In genomic region chr6:139764498-139764986, GRCh38 we compare ENCODE assay signal across 9 cellular contexts.
DNase-seq lines count a peak whose midpoint lies in the region; ATAC-seq and TF ChIP-seq lines count a peak whose summit lies in the region.
"Had no signal": no experiment of that assay in that cellular context is flagged by ENCODE, and none has a peak within 500 bp of the region (broad histone marks: within the 10 kb centered on the region; RNA-seq: fewer than 3 reads in every experiment).

No MANE protein-coding gene starts in this region.

- H3K27ac Mint-ChIP-seq in mesothelial cell of epicardium: peak overlapping the region; percentile 74
- H3K27ac Mint-ChIP-seq: memory B cell had no signal

- peak; percentile 89 for DNase-seq in AG08395 (ENCODE audit: low spot score)
- peak; percentile 97 for DNase-seq in RPMI7951 (ENCODE audit: low read depth)
- no peak for DNase-seq in mesothelial cell of epicardium (ENCODE audit: low spot score in 2 of 2, unreplicated experiment in 2 of 2)
- DNase-seq in activated CD4-positive, CD25-positive, alpha-beta regulatory T cell (lab: John Stamatoyannopoulos, UW): no peak
- DNase-seq in activated CD4-positive, CD25-positive, alpha-beta regulatory T cell treated with anti-CD3 and anti-CD28 coated beads, Interleukin-2, amount 50 U/mL, for 72 hours: no peak

- no peak overlapping the region for H3K9ac ChIP-seq in duodenal mucosa (ENCODE audit: low read depth in 1 of 2, low read length in 2 of 2)

- peaks cover 71% of the 10 kb centered on the region for H3K4me1 Mint-ChIP-seq in mesothelial cell of epicardium
- H3K4me1 Mint-ChIP-seq: memory B cell had no signal

- no peaks in the 10 kb centered on the region for H3K36me3 Mint-ChIP-seq in mesothelial cell of epicardium
- H3K36me3 Mint-ChIP-seq: memory B cell had no signal

- no peaks in the 10 kb centered on the region for H3K27me3 Mint-ChIP-seq in mesothelial cell of epicardium (ENCODE audit: low read depth)
- H3K27me3 Mint-ChIP-seq: memory B cell had no signal

- peak overlapping the region; percentile 47 for H3K27ac ChIP-seq in duodenal mucosa (ENCODE audit: low read depth, low read length)

- H3K4me3 Mint-ChIP-seq in mesothelial cell of epicardium: no peak overlapping the region
- H3K4me3 Mint-ChIP-seq: memory B cell had no signal

- H3K9me3 ChIP-seq in duodenal mucosa (ENCODE audit: control insufficient read depth in 1 of 2, low read length in 2 of 2): no peaks in the 10 kb centered on the region

- peaks cover 10 to 23% of the 10 kb centered on the region in 2 donors for H3K4me1 ChIP-seq in duodenal mucosa (ENCODE audit: control insufficient read depth in 1 of 2, insufficient read depth in 2 of 2, low read length in 2 of 2)

- no peak overlapping the region for H3K4me3 ChIP-seq in duodenal mucosa (ENCODE audit: low read depth in 1 of 2, low read length in 2 of 2)

- no peak for TF ChIP-seq CTCF in mesothelial cell of epicardium (IDR thresholded peaks at IDR 0.05; ENCODE audit: unreplicated experiment)

- ATAC-seq in GM19025 (IDR thresholded peaks at IDR 0.05; ENCODE audit: low read depth, unreplicated experiment) (peak; percentile 81), HG03103 (IDR thresholded peaks at IDR 0.05; ENCODE audit: low read depth, unreplicated experiment) (peak; percentile 72)

- no peaks in the 10 kb centered on the region for H3K36me3 ChIP-seq in duodenal mucosa (ENCODE audit: control insufficient read depth in 1 of 2, insufficient read depth in 2 of 2, low read length in 2 of 2)

- H3K9me3 Mint-ChIP-seq in mesothelial cell of epicardium: no peaks in the 10 kb centered on the region
- H3K9me3 Mint-ChIP-seq: memory B cell had no signal

- no peaks in the 10 kb centered on the region for H3K27me3 ChIP-seq in duodenal mucosa (ENCODE audit: control insufficient read depth in 1 of 2, insufficient read depth in 2 of 2, low read length in 2 of 2)

Comparison
In these comparisons a context has a peak if more than half of its experiments do, and no peak if none do; other contexts are left out.
1. DNase-seq: peak in AG08395 (single experiment) and RPMI7951 (single experiment); none in mesothelial cell of epicardium (0 of 2), activated CD4-positive, CD25-positive, alpha-beta regulatory T cell (0 of 4) and activated CD4-positive, CD25-positive, alpha-beta regulatory T cell treated with anti-CD3 and anti-CD28 coated beads, Interleukin-2, amount 50 U/mL, for 72 hours (single experiment).